In genomic region chr18:59898609-59899297, GRCh38 we compare ENCODE assay signal across 8 cellular contexts. TPM values are rescaled to one million over a fixed set of nuclear protein-coding genes. Genes with fewer than 3 reads are reported as not detected.
DNase-seq lines count a peak whose midpoint lies in the region; ATAC-seq, FAIRE-seq and TF ChIP-seq lines count a peak whose summit lies in the region.

No MANE protein-coding gene starts in this region.

- peaks cover 22% of the 10 kb centered on the region for H4K20me1 ChIP-seq in DOHH2 (ENCODE audit: control insufficient read depth, insufficient read depth, low read depth, low read length)
- H4K20me1 ChIP-seq in GM12878 (ENCODE audit: control insufficient read depth, insufficient read depth) = no peaks in the 10 kb centered on the region

- peak overlapping the region; percentile 55; the same call in 1 of the 2 replicates for H2AFZ ChIP-seq in GM12878 (ENCODE audit: control insufficient read depth, low read depth, low read length)

- H3F3A ChIP-seq in DOHH2 (ENCODE audit: control insufficient read depth, insufficient read depth) = peaks cover 23% of the 10 kb centered on the region

- H3K4me1 ChIP-seq in DOHH2 (ENCODE audit: control insufficient read depth, low read length) = peaks cover 25% of the 10 kb centered on the region
- H3K4me1 ChIP-seq in GM12878 (ENCODE audit: control insufficient read depth, insufficient read depth, low read length) = no peaks in the 10 kb centered on the region
- H3K4me1 ChIP-seq in mononuclear cell (ENCODE audit: insufficient read depth, low read length) = peaks cover 31% of the 10 kb centered on the region

- RAD21 ChIA-PET in GM12878 (lab: Charles Lee; ENCODE audit: unreplicated experiment) = interaction anchor here (0.6 to 4.8 kb wide), 20 partner anchors 10 to 92 kb away, joined by 3 to 85 read pairs (median 6); no protein-coding TSS in a partner anchor

- TF ChIP-seq CTCF in DOHH2 (IDR thresholded peaks at IDR 0.05; ENCODE audit: low read depth, low read length, poor library complexity, severe bottlenecking) (no peak), GM12878 (IDR thresholded peaks at IDR 0.05 in 2 of 3, conservative IDR thresholded peaks at IDR 0.05 in 1 of 3; ENCODE audit: control insufficient read depth in 2 of 3, extremely low read depth in 1 of 3, insufficient read depth in 1 of 3, low read depth in 3 of 3, low read length in 3 of 3) (no peak)

- ATAC-seq in HG02943 (IDR thresholded peaks at IDR 0.05; ENCODE audit: low read depth, unreplicated experiment) (peak; percentile 23), GM12878 (peak; percentile 39)

- in situ Hi-C loops in GM12878 (cut with MboI) = loop anchor here (25.0 kb wide), 1 partner anchor 911 kb away; no protein-coding TSS in a partner anchor

- FAIRE-seq in GM12878 (lab: Jason Lieb, UNC) = no peak

- H3K27me3 ChIP-seq in DOHH2 (ENCODE audit: control insufficient read depth, low read length) (no peaks in the 10 kb centered on the region), GM12878 (replicated peaks in 1 of 2; ENCODE audit: control insufficient read depth in 2 of 2, insufficient read depth in 2 of 2, low read length in 1 of 2) (no peaks in the 10 kb centered on the region), mononuclear cell (ENCODE audit: insufficient read depth, low read length) (no peaks in the 10 kb centered on the region)

- H3K36me3 ChIP-seq in DOHH2 (ENCODE audit: control insufficient read depth, low read length) (peaks cover 39% of the 10 kb centered on the region), GM12878 (ENCODE audit: control insufficient read depth in 2 of 2, insufficient read depth in 2 of 2, low read length in 1 of 2) (peaks cover 0 to 7% of the 10 kb centered on the region in 2 experiments; a peak in 1 of 4 replicates)

- no peak for TF ChIP-seq POLR2A in GM12878 (IDR thresholded peaks at IDR 0.05; ENCODE audit: low read depth, low read length)

- 60% methylated on average over 30 of the region's 33 CpGs for WGBS in GM12878 (ENCODE audit: insufficient coverage, insufficient replicate concordance, low lambda C conversion rate, missing lambda C conversion rate)

- no peaks in the 10 kb centered on the region for H3K9me2 ChIP-seq in DOHH2 (replicated peaks; ENCODE audit: control insufficient read depth, low read length)

- DNase-seq in GM12878 (ENCODE audit: low read depth, low spot score) (no peak), activated gamma-delta T cell (lab: John Stamatoyannopoulos, UW) (no peak), amniotic stem cell (lab: John Stamatoyannopoulos, UW) (no peak), anterior cingulate cortex (lab: John Stamatoyannopoulos, UW) (no peak)
- DNase-seq in stimulated activated CD4-positive, alpha-beta T cell treated with anti-CD3 and anti-CD28 coated beads, Interleukin-2, amount 100 ng/mL, for 48 hours = no peak

- H3K4me2 ChIP-seq in DOHH2 (ENCODE audit: low read length) = peak overlapping the region; percentile 72
- H3K4me2 ChIP-seq in GM12878 (ENCODE audit: control insufficient read depth, insufficient read depth) = peak overlapping the region; percentile 78

- H3K9me3 ChIP-seq in DOHH2 (ENCODE audit: control insufficient read depth, insufficient read depth, low read length) = no peaks in the 10 kb centered on the region
- no peaks in the 10 kb centered on the region for H3K9me3 ChIP-seq in GM12878 (replicated peaks; ENCODE audit: control insufficient read depth, insufficient read depth, low read length)
- no peaks in the 10 kb centered on the region for H3K9me3 ChIP-seq in mononuclear cell (ENCODE audit: low read depth, low read length)

- peaks cover 51% of the 10 kb centered on the region for H3K79me2 ChIP-seq in DOHH2 (ENCODE audit: control insufficient read depth, low read length)
- peaks cover 61% of the 10 kb centered on the region for H3K79me2 ChIP-seq in GM12878 (ENCODE audit: control insufficient read depth, insufficient read depth, low read length)

- SMC1A ChIA-PET in GM12878 (lab: Charles Lee; ENCODE audit: uncharacterized antibody, unreplicated experiment) = interaction anchor here (0.7 to 6.2 kb wide), 23 partner anchors 8 to 96 kb away, joined by 3 to 72 read pairs (median 9); no protein-coding TSS in a partner anchor

- CTCF ChIA-PET in GM12878 (lab: Yijun Ruan, JAX) = interaction anchor here (0.9 to 4.4 kb wide), 16 partner anchors 8 to 97 kb away, joined by 3 to 30 read pairs (median 5); no protein-coding TSS in a partner anchor

- TSS peak; percentile 94 for BruUV-seq in GM12878 (replicated peaks; lab: Mats Ljungman, UMichigan)

- TF ChIP-seq RAD21 in GM12878 (IDR thresholded peaks at IDR 0.05; ENCODE audit: insufficient read depth, low read depth, low read length) = no peak

- POLR2A ChIA-PET in GM12878 (lab: Charles Lee) = interaction anchor here (0.5 to 4.7 kb wide), 18 partner anchors 8 to 138 kb away, joined by 3 to 68 read pairs (median 9); no protein-coding TSS in a partner anchor

- peak overlapping the region; percentile 90 for H3K4me3 ChIP-seq in DOHH2 (ENCODE audit: low read length)
- peak overlapping the region; percentile 84 for H3K4me3 ChIP-seq in GM12878
- peak overlapping the region; percentile 91 for H3K4me3 ChIP-seq in mononuclear cell (ENCODE audit: low read length)

- intact Hi-C loops in GM12878 (cut with micrococcal nuclease; ENCODE audit: unreplicated experiment) = loop anchor here (1.0 to 2.0 kb wide), 3 partner anchors 13 to 61 kb away; no protein-coding TSS in a partner anchor

- no peak overlapping the region for H3K27ac ChIP-seq in DOHH2 (ENCODE audit: low read depth, low read length)
- H3K27ac ChIP-seq in GM12878 (ENCODE audit: control insufficient read depth, insufficient read depth) = peak overlapping the region; percentile 95

- peak overlapping the region; percentile 90 for H3K9ac ChIP-seq in GM12878 (ENCODE audit: control insufficient read depth, insufficient read depth, low read length)

- 0 out of 4 replicates have a peak, but pooled peaks of 1 of the 2 experiments have one; percentile 46 for TF ChIP-seq EP300 in GM12878 (IDR thresholded peaks at IDR 0.05; ENCODE audit: borderline replicate concordance in 1 of 2, control insufficient read depth in 1 of 2, low read depth in 2 of 2, low read length in 2 of 2)

TF ChIP-seq in GM12878, 131 proteins besides CTCF, POLR2A, EP300 and RAD21 (continues in another document):
- no peak for TF ChIP-seq TBL1XR1 (IDR thresholded peaks at IDR 0.05; ENCODE audit: low read depth, low read length)
- no peak for TF ChIP-seq SKIL (IDR thresholded peaks at IDR 0.05; ENCODE audit: low read depth, poor library complexity, severe bottlenecking)
- TF ChIP-seq BHLHE40 (IDR thresholded peaks at IDR 0.05; ENCODE audit: borderline replicate concordance in 1 of 2, low read depth in 2 of 2, low read length in 1 of 2) = peak; percentile 24 to 56; a peak in 3 of 4 replicates
- no peak for TF ChIP-seq IKZF1 (conservative IDR thresholded peaks at IDR 0.05)
- TF ChIP-seq RFX5 (IDR thresholded peaks at IDR 0.05; ENCODE audit: low read depth, low read length) = no peak
- TF ChIP-seq RBBP5 (conservative IDR thresholded peaks at IDR 0.05) = no peak
- TF ChIP-seq ZSCAN29 (IDR thresholded peaks at IDR 0.05) = no peak
- no peak for TF ChIP-seq ZNF24 (IDR thresholded peaks at IDR 0.05)
- no peak for TF ChIP-seq USF2 (IDR thresholded peaks at IDR 0.05; ENCODE audit: borderline replicate concordance, low read depth, low read length)
- TF ChIP-seq MYB (IDR thresholded peaks at IDR 0.05; ENCODE audit: borderline replicate concordance, low read depth, low read length) = no peak

RNA-seq across cellular contexts. Expression of gene PMAIP1, which starts 1.0 kb away (rescaled TPM):
- 49.7 and 58.0 TPM in 2 replicates for total RNA-seq in GM12878 (2013; cell fraction: nucleolus; rRNA removed)
- total RNA-seq in GM12878 (2014; rRNA removed) = 88.2 and 113 TPM in 2 replicates
- 108 and 109 TPM in 2 replicates for total RNA-seq in GM12878 (2014; rRNA removed; fragmentation: Illumina TruSeq; extraction: Trizol)
- 101 and 105 TPM in 2 replicates for total RNA-seq in GM12878 (2021)
- polyA plus RNA-seq in GM12878 (2011; ENCODE audit: low read depth) = 40.1 TPM
- 161 and 266 TPM in 2 replicates for polyA plus RNA-seq in GM12878 (2011; rRNA removed)
- polyA plus RNA-seq in GM12878 (2011; cell fraction: cytosol; rRNA removed) = 68.2 and 86.5 TPM in 2 replicates
- polyA plus RNA-seq in GM12878 (2011; cell fraction: nucleus; rRNA removed) = 65.1 and 71.2 TPM in 2 replicates
- polyA plus RNA-seq in GM12878 (2012) = 81.9 and 103 TPM in 2 replicates
- polyA plus RNA-seq in GM12878 (2014; fragmentation: Illumina TruSeq; extraction: Trizol) = 94.9 and 142 TPM in 2 replicates
- 100 to 1,000 TPM in 1 of 2 experiments, 10 to 100 TPM in 1; 74.0 to 119 TPM for polyA plus RNA-seq in GM12878 (2014; fragmentation: Nextera tagmentation; extraction: Ambion mirVana)
- polyA plus RNA-seq in GM12878 (2014; rRNA removed) = 91.5 and 116 TPM in 2 replicates
- 100 to 1,000 TPM; 209 to 219 TPM for polyA plus RNA-seq in GM12878 (2016; fragmentation: Nextera tagmentation; extraction: Ambion mirVana)
- polyA minus RNA-seq in GM12878 (2011; rRNA and poly(A)+ RNA removed) = 52.1 and 54.0 TPM in 2 replicates
- 37.8 and 44.2 TPM in 2 replicates for polyA minus RNA-seq in GM12878 (2011; cell fraction: cytosol; rRNA and poly(A)+ RNA removed)
- 67.6 and 93.7 TPM in 2 replicates for polyA minus RNA-seq in GM12878 (2011; cell fraction: nucleus; rRNA and poly(A)+ RNA removed)
- total RNA-seq in mononuclear cell = 95.0 TPM
